ENCODE assay signal across 15 cellular contexts in the genomic region with DNA sequence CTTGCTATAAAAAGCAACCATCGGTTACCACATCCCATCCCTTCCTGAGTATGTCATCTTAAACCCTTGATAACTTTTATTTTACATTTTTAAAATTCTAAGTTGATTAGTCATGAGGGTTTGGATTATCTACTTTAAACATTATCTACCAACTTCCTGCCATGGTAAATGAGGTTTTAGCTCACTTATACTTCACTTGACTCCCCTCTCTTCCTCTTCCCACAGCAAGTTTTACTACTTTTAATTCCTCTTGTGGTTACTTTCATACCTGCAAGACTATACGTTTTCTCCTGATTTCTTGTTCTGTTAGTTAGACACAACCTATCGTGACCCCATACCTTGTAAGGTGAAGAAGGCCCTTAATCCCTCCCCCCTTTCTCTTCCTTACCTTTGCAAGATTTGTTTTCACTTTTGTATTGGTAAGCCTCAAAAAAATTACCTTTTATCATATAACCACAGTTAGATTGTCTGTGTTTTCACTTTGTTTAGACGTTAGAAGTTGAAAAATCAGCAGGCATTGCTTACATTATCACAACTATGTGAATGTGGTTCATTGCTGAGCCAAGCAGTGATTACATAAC.
DNase-seq lines count a peak whose midpoint lies in the region; TF ChIP-seq lines count a peak whose summit lies in the region.
"Had no signal": no experiment of that assay in that cellular context is flagged by ENCODE, and none has a peak within 500 bp of the region (broad histone marks: within the 10 kb centered on the region; RNA-seq: fewer than 3 reads in every experiment).

No MANE protein-coding gene starts in this region.

- DNase-seq in AG04450 (ENCODE audit: low read depth, low spot score): peak; percentile 18
- no peak for DNase-seq in GM23248
- peak; percentile 68 for DNase-seq in RPMI7951 (ENCODE audit: low read depth)
- DNase-seq in fibroblast of pulmonary artery (ENCODE audit: low read depth): peak; percentile 28
- no peak for DNase-seq in effector CD8-positive, alpha-beta T cell (lab: John Stamatoyannopoulos, UW)
- DNase-seq in NCI-H82 treated with DMSO at 0.1 percent for 48 hours (lab: John Stamatoyannopoulos, UW; ENCODE audit: unreplicated experiment): no peak
- DNase-seq in posterior cingulate gyrus: no peak
- DNase-seq in effector CD4-positive, alpha-beta T cell: no peak
- DNase-seq: activated CD8-positive, alpha-beta memory T cell treated with anti-CD3 and anti-CD28 coated beads for 24 hours; aorta; CD4-positive, CD25-positive, alpha-beta regulatory T cell; H7; NCI-H526 treated with DMSO at 0.1 percent for 48 hours; stimulated activated CD4-positive, alpha-beta T cell treated with anti-CD3 and anti-CD28 coated beads, Interleukin-4, amount 100 ng/mL, for 24 hours; substantia nigra had no signal

- CTCF ChIA-PET in AG04450 (lab: Charles Lee): interaction anchor here (1.0 kb wide), 1 partner anchor 31 kb away, joined by 3 read pairs; no protein-coding TSS in a partner anchor

- POLR2A ChIA-PET in AG04450 (lab: Yijun Ruan, JAX): no interaction called here

- H3K27ac ChIP-seq in AG04450 (ENCODE audit: low read depth, low read length) (no peak overlapping the region), GM23248 (no peak overlapping the region)

- in situ Hi-C loops in GM23248 (cut with MboI): no loop called here

- H3K9me3 ChIP-seq in AG04450 (ENCODE audit: control insufficient read depth, insufficient read depth, low read length) (no peaks in the 10 kb centered on the region), GM23248 (ENCODE audit: low read depth) (no peaks in the 10 kb centered on the region)

- no peaks in the 10 kb centered on the region for H3F3A ChIP-seq in GM23248 (ENCODE audit: insufficient read depth)

- peak overlapping the region; percentile 11 for H3K4me2 ChIP-seq in GM23248 (ENCODE audit: unreplicated experiment)

- no peak overlapping the region for H2AFZ ChIP-seq in GM23248

- H3K27me3 ChIP-seq in AG04450 (ENCODE audit: control insufficient read depth, insufficient read depth, low read length) (no peaks in the 10 kb centered on the region), GM23248 (replicated peaks; ENCODE audit: insufficient read depth) (no peaks in the 10 kb centered on the region)

- no peaks in the 10 kb centered on the region for H4K20me1 ChIP-seq in GM23248 (ENCODE audit: insufficient read depth)

- H3K36me3 ChIP-seq in GM23248 (ENCODE audit: low read depth): no peaks in the 10 kb centered on the region

- H3K4me3 ChIP-seq in AG04450 (ENCODE audit: low read depth, low read length): no peak overlapping the region
- no peak overlapping the region for H3K4me3 ChIP-seq in GM23248
- H3K4me3 ChIP-seq in fibroblast of pulmonary artery (replicated peaks; ENCODE audit: low read depth, low read length): no peak overlapping the region

- H3K4me1 ChIP-seq in GM23248 (ENCODE audit: insufficient read depth): peaks cover 17% of the 10 kb centered on the region

- TF ChIP-seq CTCF in AG04450 (IDR thresholded peaks at IDR 0.05; ENCODE audit: low read depth, low read length) (no peak), fibroblast of pulmonary artery (IDR thresholded peaks at IDR 0.05; ENCODE audit: low read length, missing control alignments) (no peak)

- H3K9me2 ChIP-seq in GM23248 (ENCODE audit: insufficient read depth): 0 out of 2 replicates have a peak, but pooled peaks cover 3% of the 10 kb centered on the region

- no peak overlapping the region for H3K9ac ChIP-seq in GM23248

- 45 to 48% methylated on average over 4 of the region's 4 CpGs for WGBS in GM23248 (ENCODE audit: low coverage in 1 of 2, low lambda C conversion rate in 2 of 2, missing lambda C conversion rate in 2 of 2), 2 experiments

- H3K79me2 ChIP-seq in GM23248 (ENCODE audit: insufficient read depth): no peaks in the 10 kb centered on the region

- intact Hi-C loops in posterior cingulate gyrus (cut with DNase I): no loop called here

Comparison
In these comparisons a context has a peak if more than half of its experiments do, and no peak if none do; other contexts are left out.
1. DNase-seq: peak in AG04450 (single experiment), RPMI7951 (single experiment) and fibroblast of pulmonary artery (single experiment); none in GM23248 (single experiment), effector CD8-positive, alpha-beta T cell (single experiment), NCI-H82 treated with DMSO at 0.1 percent for 48 hours (single experiment), posterior cingulate gyrus (0 of 10) and effector CD4-positive, alpha-beta T cell (single experiment).